8 cellular contexts compared by ENCODE assay signal in genomic region chr2:224038830-224039079, GRCh38. TPM values are rescaled to one million over a fixed set of nuclear protein-coding genes. Genes with fewer than 3 reads are reported as not detected.
A peak's percentile ranks its signal among the peaks of the same experiment; 100 is the strongest.
DNase-seq lines count a peak whose midpoint lies in the region; ATAC-seq, FAIRE-seq and TF ChIP-seq lines count a peak whose summit lies in the region.

No MANE protein-coding gene starts in this region.

- H3K27me3 Mint-ChIP-seq in activated naive CD4-positive, alpha-beta T cell treated with anti-CD3 and anti-CD28 coated beads, Interleukin-2, amount 10 ng/mL, durations not matched to agents 7 days and 5 days = peaks cover 54% of the 10 kb centered on the region

- no peaks in the 10 kb centered on the region for H3K9me3 Mint-ChIP-seq in activated naive CD4-positive, alpha-beta T cell treated with anti-CD3 and anti-CD28 coated beads, Interleukin-2, amount 10 ng/mL, durations not matched to agents 7 days and 5 days

- H3K27ac ChIP-seq in Peyer's patch = peak overlapping the region in 3 of 4 donors; percentile 55 to 64 (median 57)
- H3K27ac ChIP-seq in substantia nigra (ENCODE audit: low read depth, low read length, poor library complexity, severe bottlenecking) = peak overlapping the region; percentile 35

- CTCF ChIA-PET in activated naive CD4-positive, alpha-beta T cell treated with anti-CD3 and anti-CD28 coated beads, Interleukin-2, amount 10 ng/mL, durations not matched to agents 7 days and 5 days (lab: Charles Lee) = interaction anchor here (0.9 to 1.6 kb wide), 3 partner anchors 13 to 45 kb away, joined by 3 to 7 read pairs (median 3); no protein-coding TSS in a partner anchor

- peak; percentile 38 for ATAC-seq in GM21529 (IDR thresholded peaks at IDR 0.05; ENCODE audit: unreplicated experiment)
- ATAC-seq in GM21619 (IDR thresholded peaks at IDR 0.05; ENCODE audit: unreplicated experiment) = no peak

- no peak for DNase-seq in AG09309 (ENCODE audit: low read depth)
- DNase-seq in Peyer's patch = peak in 1 of 3 donors; percentile 63
- peak; percentile 44 for DNase-seq in hepatic stellate cell (ENCODE audit: low spot score)
- peak in 1 of 49 donors; percentile 45 for DNase-seq in substantia nigra (lab: John Stamatoyannopoulos, UW)
- no peak for DNase-seq in H54 (ENCODE audit: insufficient read length, low spot score)
- no peak for DNase-seq in activated naive CD4-positive, alpha-beta T cell treated with anti-CD3 and anti-CD28 coated beads, Interleukin-2, amount 10 ng/mL, durations not matched to agents 7 days and 5 days

- no peaks in the 10 kb centered on the region for H3K9me3 ChIP-seq in Peyer's patch

- no peak for TF ChIP-seq CTCF in AG09309 (IDR thresholded peaks at IDR 0.05; ENCODE audit: control insufficient read depth, insufficient read depth, low read depth, low read length, missing control alignments)
- no peak for TF ChIP-seq CTCF in Peyer's patch (IDR thresholded peaks at IDR 0.05)

- H3K4me3 Mint-ChIP-seq in activated naive CD4-positive, alpha-beta T cell treated with anti-CD3 and anti-CD28 coated beads, Interleukin-2, amount 10 ng/mL, durations not matched to agents 7 days and 5 days = no peak overlapping the region

- H3K27me3 ChIP-seq in Peyer's patch = no peaks in the 10 kb centered on the region

- H3K36me3 Mint-ChIP-seq in activated naive CD4-positive, alpha-beta T cell treated with anti-CD3 and anti-CD28 coated beads, Interleukin-2, amount 10 ng/mL, durations not matched to agents 7 days and 5 days = peaks cover 4% of the 10 kb centered on the region

- H3K27ac Mint-ChIP-seq in activated naive CD4-positive, alpha-beta T cell treated with anti-CD3 and anti-CD28 coated beads, Interleukin-2, amount 10 ng/mL, durations not matched to agents 7 days and 5 days = no peak overlapping the region

- no peak for FAIRE-seq in H54 (lab: Jason Lieb, UNC)

- peaks cover 40% of the 10 kb centered on the region for H3K4me1 Mint-ChIP-seq in activated naive CD4-positive, alpha-beta T cell treated with anti-CD3 and anti-CD28 coated beads, Interleukin-2, amount 10 ng/mL, durations not matched to agents 7 days and 5 days

- no peaks in the 10 kb centered on the region for H3K36me3 ChIP-seq in Peyer's patch

- H3K4me1 ChIP-seq in Peyer's patch = peaks cover 0 to 19% (median 0%) of the 10 kb centered on the region in 4 donors

- H3K4me3 ChIP-seq in AG09309 (ENCODE audit: control insufficient read depth, low read depth, low read length) (peak overlapping the region; percentile 91), Peyer's patch (peak overlapping the region; percentile 41 to 91 (median 78))

- TF ChIP-seq POLR2A in Peyer's patch (IDR thresholded peaks at IDR 0.05) (no peak), H54 (IDR thresholded peaks at IDR 0.05; ENCODE audit: low read depth, low read length) (no peak)

RNA-seq across cellular contexts. Expression of gene SERPINE2, which starts 0.3 kb away (rescaled TPM):
- 10 to 100 TPM in 3 of 4 donors, 1 to 10 TPM in 1; 2.8 to 19.8 (median 15.5) TPM for total RNA-seq in Peyer's patch
